18 cellular contexts compared by ENCODE assay signal in genomic region chr5:158463188-158463587, GRCh38.
DNase-seq lines count a peak whose midpoint lies in the region; ATAC-seq and TF ChIP-seq lines count a peak whose summit lies in the region.
"Had no signal": no experiment of that assay in that cellular context is flagged by ENCODE, and none has a peak within 500 bp of the region (broad histone marks: within the 10 kb centered on the region; RNA-seq: fewer than 3 reads in every experiment).

No MANE protein-coding gene starts in this region.

- TF ChIP-seq POLR2A in heart left ventricle (IDR thresholded peaks at IDR 0.05): no peak

- ATAC-seq in heart left ventricle (peak in 1 of 4 donors; percentile 26), left ventricle myocardium superior (no peak)
- ATAC-seq: activated CD8-positive, alpha-beta memory T cell treated with anti-CD3 and anti-CD28 coated beads, Interleukin-2, amount 10 ng/mL, durations not matched to agents 7 days and 5 days; natural killer cell had no signal

- intact Hi-C loops in heart left ventricle (cut with DNase I) (no loop called here), left ventricle myocardium superior (cut with micrococcal nuclease) (no loop called here), ascending aorta (cut with DNase I) (loop anchor here (5.0 to 10.0 kb wide), 2 partner anchors 56 to 642 kb away; no protein-coding TSS in a partner anchor)

- DNase-seq in heart left ventricle (no peak), left ventricle myocardium superior (no peak), ascending aorta (ENCODE audit: low spot score in 2 of 2) (no peak), kidney tubule cell (ENCODE audit: low spot score) (peak; percentile 50), GDM1 (lab: John Stamatoyannopoulos, UW) (no peak), OCI-M1 (lab: John Stamatoyannopoulos, UW) (no peak)
- DNase-seq in stimulated activated CD8-positive, alpha-beta memory T cell treated with anti-CD3 and anti-CD28 coated beads, Interleukin-4, amount 100 ng/mL, for 48 hours: no peak
- DNase-seq: activated CD8-positive, alpha-beta memory T cell treated with anti-CD3 and anti-CD28 coated beads, Interleukin-2, amount 10 ng/mL, durations not matched to agents 7 days and 5 days; DMS 273 treated with DMSO at 0.1 percent for 48 hours; head of caudate nucleus; KBM-7; natural killer cell; NCI-H2107; NCI-H510A; posterior cingulate gyrus; small intestine; stimulated activated CD4-positive, alpha-beta T cell treated with anti-CD3 and anti-CD28 coated beads, Interleukin-2, amount 100 ng/mL, for 48 hours had no signal

- H3K9ac ChIP-seq in subcutaneous abdominal adipose tissue (ENCODE audit: low read length in 5 of 5): no peak overlapping the region

- no peak for TF ChIP-seq CTCF in heart left ventricle (IDR thresholded peaks at IDR 0.05)
- TF ChIP-seq CTCF in ascending aorta (IDR thresholded peaks at IDR 0.05): no peak

- no peak overlapping the region for H3K4me3 ChIP-seq in heart left ventricle
- H3K4me3 ChIP-seq in ascending aorta: no peak overlapping the region
- H3K4me3 ChIP-seq in subcutaneous abdominal adipose tissue (ENCODE audit: low read depth in 1 of 5, low read length in 5 of 5): no peak overlapping the region

- H3K4me1 ChIP-seq in heart left ventricle (peaks cover 0 to 25% (median 6%) of the 10 kb centered on the region in 12 donors), ascending aorta (peaks cover 0 to 15% of the 10 kb centered on the region in 2 donors), subcutaneous abdominal adipose tissue (ENCODE audit: control insufficient read depth in 5 of 5, insufficient read depth in 5 of 5, low read length in 5 of 5) (peaks cover 3 to 38% (median 35%) of the 10 kb centered on the region in 5 donors)

- H3K9me3 ChIP-seq in heart left ventricle (no peaks in the 10 kb centered on the region), ascending aorta (no peaks in the 10 kb centered on the region), subcutaneous abdominal adipose tissue (ENCODE audit: control insufficient read depth in 5 of 5, low read length in 5 of 5) (no peaks in the 10 kb centered on the region)

- H3K27me3 ChIP-seq in heart left ventricle (no peaks in the 10 kb centered on the region), ascending aorta (no peaks in the 10 kb centered on the region), subcutaneous abdominal adipose tissue (ENCODE audit: control insufficient read depth in 5 of 5, insufficient read depth in 4 of 5, low read length in 5 of 5) (no peaks in the 10 kb centered on the region)

- 47 to 77% (median 62%) methylated on average over 1 of the region's 1 CpG for WGBS in heart left ventricle, 4 donors

- H3K27ac ChIP-seq in heart left ventricle (peak overlapping the region in 9 of 12 donors; percentile 8 to 66 (median 40)), ascending aorta (peak overlapping the region; percentile 21 to 47), subcutaneous abdominal adipose tissue (ENCODE audit: low read depth, low read length) (peak overlapping the region; percentile 64)

- no peaks in the 10 kb centered on the region for H3K36me3 ChIP-seq in heart left ventricle
- no peaks in the 10 kb centered on the region for H3K36me3 ChIP-seq in ascending aorta
- H3K36me3 ChIP-seq in subcutaneous abdominal adipose tissue (ENCODE audit: control insufficient read depth in 5 of 5, insufficient read depth in 5 of 5, low read length in 5 of 5): no peaks in the 10 kb centered on the region
